31 cellular contexts compared by ENCODE assay signal in genomic region chr13:91741925-91742324, GRCh38.
"Had no signal": no experiment of that assay in that cellular context is flagged by ENCODE, and none has a peak within 500 bp of the region (broad histone marks: within the 10 kb centered on the region; RNA-seq: fewer than 3 reads in every experiment).

No MANE protein-coding gene starts in this region.

- H3K4me3 Mint-ChIP-seq: immature natural killer cell; mesothelial cell of epicardium; naive B cell; natural killer cell treated with Interleukin-12 subunit alpha and Interleukin-12 subunit beta and Interleukin-15 and Interleukin-18, amount 100 ng/mL, for 72 hours; neural progenitor cell; stimulated activated naive B cell treated with anti-CD40 and anti-IgM and Interleukin-4, amounts not matched to agents 10 μg/mL and 1 μg/mL and 100 μg/mL, for 72 hours; stimulated activated naive CD8-positive, alpha-beta T cell treated with anti-CD3 and anti-CD28 coated beads, Interleukin-15, Interleukin-2, amounts not matched to agents 100 ng/mL and 50 ng/mL, for 24 hours had no signal

- H3K27me3 Mint-ChIP-seq: naive B cell; natural killer cell treated with Interleukin-12 subunit alpha and Interleukin-12 subunit beta and Interleukin-15 and Interleukin-18, amount 100 ng/mL, for 72 hours; progenitor cell of endocrine pancreas; stimulated activated naive B cell treated with anti-CD40 and anti-IgM and Interleukin-4, amounts not matched to agents 10 μg/mL and 1 μg/mL and 100 μg/mL, for 72 hours; stimulated activated naive CD8-positive, alpha-beta T cell treated with anti-CD3 and anti-CD28 coated beads, Interleukin-15, Interleukin-2, amounts not matched to agents 100 ng/mL and 50 ng/mL, for 24 hours had no signal

- H3K9me3 Mint-ChIP-seq: mesothelial cell of epicardium; neural progenitor cell; stimulated activated naive B cell treated with anti-CD40 and anti-IgM and Interleukin-4, amounts not matched to agents 10 μg/mL and 1 μg/mL and 100 μg/mL, for 72 hours had no signal

- H3K9me3 ChIP-seq: lower lobe of right lung, mucosa of descending colon, right lobe of liver, thoracic aorta, tibial nerve, upper lobe of right lung, vagina had no signal

- H3K36me3 Mint-ChIP-seq: immature natural killer cell; mesothelial cell of epicardium; naive B cell; natural killer cell treated with Interleukin-12 subunit alpha and Interleukin-12 subunit beta and Interleukin-15 and Interleukin-18, amount 100 ng/mL, for 72 hours; neural progenitor cell; stimulated activated naive B cell treated with anti-CD40 and anti-IgM and Interleukin-4, amounts not matched to agents 10 μg/mL and 1 μg/mL and 100 μg/mL, for 72 hours had no signal

- DNase-seq: dorsolateral prefrontal cortex; effector CD4-positive, alpha-beta T cell; foreskin fibroblast; heart right ventricle; hippocampal formation; immature natural killer cell; islet precursor cell; kidney glomerular epithelial cell; left colon; left ventricle myocardium superior; lower lobe of right lung; mucosa of descending colon; naive B cell; right lobe of liver; small intestine; stimulated activated CD4-positive, alpha-beta T cell treated with anti-CD3 and anti-CD28 coated beads, Interleukin-15, amount 100 ng/mL, for 24 hours; stimulated activated CD4-positive, alpha-beta T cell treated with anti-CD3 and anti-CD28 coated beads, Interleukin-2, amount 100 ng/mL, for 48 hours; stimulated activated naive B cell treated with anti-CD40 and anti-IgM and Interleukin-4, amounts not matched to agents 10 μg/mL and 1 μg/mL and 100 μg/mL, for 72 hours; upper lobe of right lung had no signal

- H3K4me1 ChIP-seq: gastroesophageal sphincter, lower lobe of right lung, parathyroid adenoma, right lobe of liver, tibial nerve, upper lobe of right lung, vagina had no signal

- H3K27ac Mint-ChIP-seq: immature natural killer cell; mesothelial cell of epicardium; naive B cell; natural killer cell treated with Interleukin-12 subunit alpha and Interleukin-12 subunit beta and Interleukin-15 and Interleukin-18, amount 100 ng/mL, for 72 hours; neural progenitor cell; progenitor cell of endocrine pancreas; stimulated activated naive B cell treated with anti-CD40 and anti-IgM and Interleukin-4, amounts not matched to agents 10 μg/mL and 1 μg/mL and 100 μg/mL, for 72 hours; stimulated activated naive CD8-positive, alpha-beta T cell treated with anti-CD3 and anti-CD28 coated beads, Interleukin-15, Interleukin-2, amounts not matched to agents 100 ng/mL and 50 ng/mL, for 24 hours had no signal

- ATAC-seq: esophagus mucosa; gastroesophageal sphincter; heart right ventricle; left colon; left ventricle myocardium superior; lower lobe of right lung; mucosa of descending colon; natural killer cell treated with Interleukin-12 subunit alpha and Interleukin-12 subunit beta and Interleukin-15 and Interleukin-18, amount 100 ng/mL, for 72 hours; right lobe of liver; stimulated activated naive B cell treated with anti-CD40 and anti-IgM and Interleukin-4, amounts not matched to agents 10 μg/mL and 1 μg/mL and 100 μg/mL, for 72 hours; upper lobe of right lung had no signal

- H3K27me3 ChIP-seq: dorsolateral prefrontal cortex, gastroesophageal sphincter, heart right ventricle, neural progenitor cell, right lobe of liver, tibial nerve, upper lobe of right lung, vagina had no signal

- H3K36me3 ChIP-seq: gastroesophageal sphincter, heart right ventricle, lower lobe of right lung, neural progenitor cell, right lobe of liver, thoracic aorta, tibial nerve, upper lobe of right lung, vagina had no signal

- H3K4me3 ChIP-seq: dorsolateral prefrontal cortex, gastroesophageal sphincter, heart right ventricle, lower lobe of right lung, mucosa of descending colon, neural progenitor cell, right lobe of liver, thoracic aorta, tibial nerve, upper lobe of right lung, vagina had no signal

- H3K4me1 Mint-ChIP-seq: immature natural killer cell; naive B cell; stimulated activated naive B cell treated with anti-CD40 and anti-IgM and Interleukin-4, amounts not matched to agents 10 μg/mL and 1 μg/mL and 100 μg/mL, for 72 hours had no signal

- H3K27ac ChIP-seq: dorsolateral prefrontal cortex, epithelial cell of prostate, gastroesophageal sphincter, heart right ventricle, lower lobe of right lung, neural progenitor cell, parathyroid adenoma, right lobe of liver, thoracic aorta, tibial nerve, upper lobe of right lung, vagina had no signal
